In genomic region chr18:9405130-9405529, GRCh38 we compare ENCODE assay signal across 21 cellular contexts.
DNase-seq lines count a peak whose midpoint lies in the region; ATAC-seq, FAIRE-seq and TF ChIP-seq lines count a peak whose summit lies in the region.
"Had no signal": no experiment of that assay in that cellular context is flagged by ENCODE, and none has a peak within 500 bp of the region (broad histone marks: within the 10 kb centered on the region; RNA-seq: fewer than 3 reads in every experiment).

No MANE protein-coding gene starts in this region.

- H3K27ac ChIP-seq in right lobe of liver (peak overlapping the region in 2 of 3 donors; percentile 13 to 69), HepG2 (ENCODE audit: extremely low read length, insufficient read depth, low read length) (no peak overlapping the region), K562 (ENCODE audit: extremely low read depth, low read depth, low read length) (peak overlapping the region; percentile 89)
- H3K27ac ChIP-seq: BLaER1 treated with 17β-estradiol and CSF1 and Interleukin-3, amounts not matched to agents 10 nM and 100 nM; prostate gland; tibial artery had no signal

- no peak for TF ChIP-seq CTCF in right lobe of liver (IDR thresholded peaks at IDR 0.05)
- TF ChIP-seq CTCF in HepG2 (CRISPR knock-in tag; IDR thresholded peaks at IDR 0.05): no peak
- no peak for TF ChIP-seq CTCF in K562 (IDR thresholded peaks at IDR 0.05 in 2 of 3, conservative IDR thresholded peaks at IDR 0.05 in 1 of 3; ENCODE audit: insufficient read depth in 2 of 3, low read depth in 1 of 3, low read length in 3 of 3)
- no peak for TF ChIP-seq CTCF in nephron progenitor cell (IDR thresholded peaks at IDR 0.05)

- DNase-seq in right lobe of liver: peak in 1 of 3 donors; percentile 30
- no peak for DNase-seq in HepG2 (ENCODE audit: low spot score)
- peak in 2 of 4 experiments; percentile 35 to 49 for DNase-seq in K562 (ENCODE audit: extremely low read depth in 1 of 4, low spot score in 3 of 4)
- no peak for DNase-seq in nephron progenitor cell
- no peak for DNase-seq in GM12891 (ENCODE audit: insufficient read length, low spot score)
- no peak for DNase-seq in hippocampal formation (lab: John Stamatoyannopoulos, UW)
- DNase-seq in SW 1271 (lab: John Stamatoyannopoulos, UW): no peak
- DNase-seq: activated CD4-positive, alpha-beta T cell treated with anti-CD3 and anti-CD28 coated beads, Interleukin-2, amount 50 U/mL, for 1 hour; activated effector memory CD4-positive, alpha-beta T cell treated with Interleukin-2 at 50 U/mL for 16 hours; H7; midbrain; NCI-H1436; NCI-H526; stimulated activated naive CD4-positive, alpha-beta T cell treated with Interleukin-2 at 50 U/mL for 16 hours had no signal

- H3K27me3 ChIP-seq in right lobe of liver (no peaks in the 10 kb centered on the region), HepG2 (ENCODE audit: control insufficient read depth in 1 of 2, insufficient read depth in 2 of 2, low read length in 2 of 2) (no peaks in the 10 kb centered on the region), K562 (ENCODE audit: control insufficient read depth in 2 of 2, insufficient read depth in 2 of 2, low read length in 2 of 2) (no peaks in the 10 kb centered on the region)
- H3K27me3 ChIP-seq: BLaER1 treated with 17β-estradiol and CSF1 and Interleukin-3, amounts not matched to agents 10 nM and 100 nM; heart right ventricle; SJSA1; tibial artery had no signal

- H3K9me3 ChIP-seq in right lobe of liver: no peaks in the 10 kb centered on the region
- H3K9me3 ChIP-seq in HepG2 (ENCODE audit: low read length): no peaks in the 10 kb centered on the region
- H3K9me3 ChIP-seq in K562 (replicated peaks; ENCODE audit: control insufficient read depth, insufficient read depth, low read depth, low read length): no peaks in the 10 kb centered on the region; the same call in 1 of the 2 replicates
- H3K9me3 ChIP-seq: prostate gland, SJSA1, tibial artery had no signal

- no peak for TF ChIP-seq EP300 in HepG2 (IDR thresholded peaks at IDR 0.05; ENCODE audit: low read depth in 2 of 2, low read length in 2 of 2)
- TF ChIP-seq EP300 in HepG2 (CRISPR knock-in tag; IDR thresholded peaks at IDR 0.05; ENCODE audit: borderline replicate concordance): no peak
- no peak for TF ChIP-seq EP300 in K562 (IDR thresholded peaks at IDR 0.05; ENCODE audit: low read length)

- CTCF ChIA-PET in HepG2 (lab: Yijun Ruan, JAX; ENCODE audit: low intra/inter-chr PET ratio, low total read pairs): no interaction called here
- CTCF ChIA-PET in K562 (lab: Yijun Ruan, JAX; ENCODE audit: low intra/inter-chr PET ratio): no interaction called here

- FAIRE-seq in HepG2 (lab: Jason Lieb, UNC): no peak
- no peak for FAIRE-seq in K562 (lab: Jason Lieb, UNC)
- no peak for FAIRE-seq in GM12891 (lab: Jason Lieb, UNC)

- H3K4me1 ChIP-seq in right lobe of liver: no peaks in the 10 kb centered on the region
- H3K4me1 ChIP-seq in HepG2 (ENCODE audit: insufficient read depth, low read length): no peaks in the 10 kb centered on the region
- peaks cover 21% of the 10 kb centered on the region in 2 experiments; a peak in 4 of 5 replicates for H3K4me1 ChIP-seq in K562 (replicated peaks in 1 of 2; ENCODE audit: control insufficient read depth in 2 of 2, insufficient read depth in 2 of 2, low read length in 2 of 2)
- H3K4me1 ChIP-seq: BLaER1 treated with 17β-estradiol and CSF1 and Interleukin-3, amounts not matched to agents 10 nM and 100 nM; prostate gland; tibial artery had no signal

- intact Hi-C loops in right lobe of liver (cut with DNase I) (no loop called here), HepG2 (cut with micrococcal nuclease; ENCODE audit: unreplicated experiment) (no loop called here), K562 (cut with micrococcal nuclease) (loop anchor here (2.0 kb wide), 1 partner anchor 70 kb away; the partner anchor contains the start of gene RALBP1)

- peaks cover 36% of the 10 kb centered on the region for H3K36me3 Mint-ChIP-seq in nephron progenitor cell (ENCODE audit: low read depth)

- POLR2A ChIA-PET in HepG2 (lab: Yijun Ruan, JAX) (no interaction called here), K562 (lab: Yijun Ruan, JAX) (interaction anchor here (0.6 kb wide), 1 partner anchor 138 kb away, joined by 3 read pairs; no protein-coding TSS in a partner anchor)

- no peak for TF ChIP-seq POLR2A in right lobe of liver (IDR thresholded peaks at IDR 0.05)
- no peak for TF ChIP-seq POLR2A in HepG2 (IDR thresholded peaks at IDR 0.05; ENCODE audit: insufficient read depth in 1 of 2, low read depth in 2 of 2, low read length in 2 of 2)
- no peak for TF ChIP-seq POLR2A in K562 (conservative IDR thresholded peaks at IDR 0.05)
- no peak for TF ChIP-seq POLR2A in GM12891 (IDR thresholded peaks at IDR 0.05; ENCODE audit: low read depth, low read length)

- ATAC-seq in right lobe of liver (peak in 3 of 4 donors; percentile 20 to 50 (median 46)), HepG2 (no peak), K562 (peak; percentile 38), GM19328 (IDR thresholded peaks at IDR 0.05; ENCODE audit: unreplicated experiment) (no peak)

- no peaks in the 10 kb centered on the region for H4K20me1 ChIP-seq in HepG2 (ENCODE audit: insufficient read depth, low read length)
- no peaks in the 10 kb centered on the region for H4K20me1 ChIP-seq in K562 (replicated peaks; ENCODE audit: control insufficient read depth, insufficient read depth, low read length)
- H4K20me1 ChIP-seq: BLaER1 treated with 17β-estradiol and CSF1 and Interleukin-3, amounts not matched to agents 10 nM and 100 nM had no signal

- WGBS in right lobe of liver (ENCODE audit: insufficient coverage, low coverage, low lambda C conversion rate, missing lambda C conversion rate): 44% methylated on average over 3 of the region's 7 CpGs
- WGBS in HepG2 (ENCODE audit: low lambda C conversion rate): 70% methylated on average over 7 of the region's 7 CpGs
- WGBS in K562 (ENCODE audit: insufficient coverage, low coverage, missing lambda C conversion rate): 35% methylated on average over 6 of the region's 7 CpGs

- no peaks in the 10 kb centered on the region for H3K79me2 ChIP-seq in HepG2 (ENCODE audit: insufficient read depth, low read length)
- no peaks in the 10 kb centered on the region for H3K79me2 ChIP-seq in K562 (ENCODE audit: control insufficient read depth, insufficient read depth, low read length)

- no peak overlapping the region for H3K4me3 Mint-ChIP-seq in nephron progenitor cell
- H3K4me3 Mint-ChIP-seq: neural crest cell had no signal

- peaks cover 15% of the 10 kb centered on the region for H3K4me1 Mint-ChIP-seq in nephron progenitor cell
- H3K4me1 Mint-ChIP-seq: neural crest cell had no signal

- no peaks in the 10 kb centered on the region for H3K27me3 Mint-ChIP-seq in nephron progenitor cell (ENCODE audit: low read depth, poor library complexity)

- no peak overlapping the region for H3K4me2 ChIP-seq in HepG2 (ENCODE audit: low read depth, low read length)
- H3K4me2 ChIP-seq in K562 (ENCODE audit: insufficient read depth, low read length): peak overlapping the region; percentile 86
- H3K4me2 ChIP-seq: BLaER1 treated with 17β-estradiol and CSF1 and Interleukin-3, amounts not matched to agents 10 nM and 100 nM had no signal

- peaks cover 3% of the 10 kb centered on the region for H3K9me3 Mint-ChIP-seq in nephron progenitor cell

- TF ChIP-seq RAD21 in HepG2 (CRISPR knock-in tag; IDR thresholded peaks at IDR 0.05): no peak
- TF ChIP-seq RAD21 in K562 (CRISPR knock-in tag; conservative IDR thresholded peaks at IDR 0.05 in 1 of 2, IDR thresholded peaks at IDR 0.05 in 1 of 2): no peak

- H3K9ac ChIP-seq in HepG2 (ENCODE audit: insufficient read depth, low read depth, low read length) (no peak overlapping the region), K562 (ENCODE audit: insufficient read depth in 1 of 2, low read depth in 2 of 2, low read length in 2 of 2) (peak overlapping the region; percentile 60 to 79; a peak in 3 of 4 replicates)
- H3K9ac ChIP-seq: BLaER1 treated with 17β-estradiol and CSF1 and Interleukin-3, amounts not matched to agents 10 nM and 100 nM had no signal

- H3K36me3 ChIP-seq in right lobe of liver: no peaks in the 10 kb centered on the region
- no peaks in the 10 kb centered on the region for H3K36me3 ChIP-seq in HepG2 (replicated peaks in 1 of 2; ENCODE audit: control insufficient read depth in 1 of 2, insufficient read depth in 2 of 2, low read length in 2 of 2)
- H3K36me3 ChIP-seq in K562 (ENCODE audit: control insufficient read depth, insufficient read depth, low read length): peaks cover 3% of the 10 kb centered on the region; the same call in 1 of the 3 replicates
- H3K36me3 ChIP-seq: prostate gland had no signal

- H3K9me1 ChIP-seq in K562 (ENCODE audit: control insufficient read depth, insufficient read depth, low read length): no peaks in the 10 kb centered on the region

- H2AFZ ChIP-seq in HepG2 (ENCODE audit: low read length) (no peak overlapping the region), K562 (ENCODE audit: low read depth, low read length) (peak overlapping the region; percentile 98)

- in situ Hi-C loops in HepG2 (cut with HindIII; ENCODE audit: extremely low pct_ligation_motif_present, low pct_unique_long_range_greater_than_20kb) (no loop called here), K562 (cut with MboI) (no loop called here)

- BruUV-seq in HepG2 (replicated peaks; lab: Mats Ljungman, UMichigan): no TSS peak
- BruUV-seq in K562 (replicated peaks; lab: Mats Ljungman, UMichigan): no TSS peak

- peak overlapping the region; percentile 84 for H3K27ac Mint-ChIP-seq in nephron progenitor cell

- no peak overlapping the region for H3K4me3 ChIP-seq in right lobe of liver
- H3K4me3 ChIP-seq in HepG2 (replicated peaks in 1 of 3; ENCODE audit: insufficient read depth in 1 of 3, low read depth in 2 of 3, low read length in 3 of 3): no peak overlapping the region
- peak overlapping the region; percentile 22; the same call in 1 of the 2 replicates for H3K4me3 ChIP-seq in K562
- H3K4me3 ChIP-seq: BLaER1 treated with 17β-estradiol and CSF1 and Interleukin-3, amounts not matched to agents 10 nM and 100 nM; prostate gland; SJSA1; tibial artery had no signal

TF ChIP-seq in HepG2, 621 proteins besides CTCF, POLR2A, EP300 and RAD21 (continues in another document):
- TF ChIP-seq FOXK2 (IDR thresholded peaks at IDR 0.05): no peak
- TF ChIP-seq ZFY (CRISPR knock-in tag; IDR thresholded peaks at IDR 0.05): no peak
- TF ChIP-seq PPARG (CRISPR knock-in tag; conservative IDR thresholded peaks at IDR 0.05): no peak
- no peak for TF ChIP-seq XRCC5 (optimal IDR thresholded peaks at IDR 0.05; ENCODE audit: low read length)

TF ChIP-seq in K562, 482 proteins besides CTCF, POLR2A, EP300 and RAD21 (continues in another document):
- no peak for TF ChIP-seq PTRF (tag; IDR thresholded peaks at IDR 0.05)
- TF ChIP-seq MTA2 (IDR thresholded peaks at IDR 0.05; ENCODE audit: low read depth): 0 out of 2 replicates have a peak, but pooled peaks have one; percentile 5
- TF ChIP-seq KAT7 (CRISPR knock-in tag; IDR thresholded peaks at IDR 0.05; ENCODE audit: borderline replicate concordance): 0 out of 2 replicates have a peak, but pooled peaks have one; percentile 54
- no peak for TF ChIP-seq ZNF778 (CRISPR knock-in tag; IDR thresholded peaks at IDR 0.05)

TF ChIP-seq in GM12891, 5 proteins besides CTCF, POLR2A, EP300 and RAD21:
- no peak for TF ChIP-seq POU2F2 (IDR thresholded peaks at IDR 0.05; ENCODE audit: low read depth, low read length)
- TF ChIP-seq PAX5 (IDR thresholded peaks at IDR 0.05; ENCODE audit: insufficient read depth, low read length, severe bottlenecking): no peak
- no peak for TF ChIP-seq TAF1 (IDR thresholded peaks at IDR 0.05; ENCODE audit: low read depth, low read length)
- TF ChIP-seq POLR2AphosphoS5 (IDR thresholded peaks at IDR 0.05; ENCODE audit: low read depth, low read length): no peak

Comparison
In these comparisons a context has a peak if more than half of its experiments do, and no peak if none do; other contexts are left out.
1. ATAC-seq: peak in right lobe of liver (3 of 4) and K562 (single experiment); none in HepG2 (single experiment) and GM19328 (single experiment).